Comparison of ENCODE assay signal across 17 cellular contexts in the genomic region with DNA sequence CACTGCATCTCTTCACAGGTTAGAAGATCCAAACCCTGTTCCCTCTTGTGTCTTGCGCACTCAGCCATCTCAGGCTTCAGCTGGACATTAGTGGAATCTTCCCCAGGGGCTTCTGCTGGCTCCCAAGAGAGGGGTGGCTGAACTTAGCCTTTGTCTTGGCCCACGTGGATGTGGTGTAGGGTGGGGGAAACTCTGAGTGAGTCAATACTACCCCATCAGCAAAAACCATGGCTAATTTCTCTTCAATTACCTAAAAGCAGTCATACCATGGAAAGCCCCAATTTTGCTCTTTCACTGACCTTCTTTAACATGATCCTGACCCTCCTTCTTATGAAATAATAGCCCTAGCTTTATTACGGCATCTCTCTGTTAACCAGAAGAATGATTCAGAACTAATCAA.
DNase-seq lines count a peak whose midpoint lies in the region; ATAC-seq lines count a peak whose summit lies in the region.
"Had no signal": no experiment of that assay in that cellular context is flagged by ENCODE, and none has a peak within 500 bp of the region (broad histone marks: within the 10 kb centered on the region; RNA-seq: fewer than 3 reads in every experiment).

No MANE protein-coding gene starts in this region.

- peak; percentile 73 for ATAC-seq in GM18511 (IDR thresholded peaks at IDR 0.05; ENCODE audit: unreplicated experiment)
- ATAC-seq in GM21390 (IDR thresholded peaks at IDR 0.05; ENCODE audit: unreplicated experiment): peak; percentile 59
- ATAC-seq in HG02884 (IDR thresholded peaks at IDR 0.05; ENCODE audit: unreplicated experiment): peak; percentile 83
- ATAC-seq in HG03521 (IDR thresholded peaks at IDR 0.05; ENCODE audit: unreplicated experiment): peak; percentile 55

- no peaks in the 10 kb centered on the region for H3K4me1 ChIP-seq in effector memory CD4-positive, alpha-beta T cell (ENCODE audit: control insufficient read depth, insufficient read depth, low read length, poor library complexity, severe bottlenecking)
- H3K4me1 ChIP-seq: breast epithelium had no signal

- no peak overlapping the region for H3K27ac ChIP-seq in effector memory CD4-positive, alpha-beta T cell (ENCODE audit: insufficient read depth, low read length, poor library complexity, severe bottlenecking)
- H3K27ac ChIP-seq: breast epithelium, PC-9 had no signal

- no peaks in the 10 kb centered on the region for H3K27me3 ChIP-seq in effector memory CD4-positive, alpha-beta T cell (replicated peaks; ENCODE audit: control insufficient read depth, insufficient read depth, low read length, poor library complexity, severe bottlenecking)
- H3K27me3 ChIP-seq: breast epithelium had no signal

- no peaks in the 10 kb centered on the region for H3K36me3 ChIP-seq in effector memory CD4-positive, alpha-beta T cell (ENCODE audit: control insufficient read depth, insufficient read depth, low read length)
- H3K36me3 ChIP-seq: breast epithelium had no signal

- no peak overlapping the region for H3K4me3 ChIP-seq in effector memory CD4-positive, alpha-beta T cell (ENCODE audit: insufficient read depth, low read depth, low read length, poor library complexity, severe bottlenecking)
- H3K4me3 ChIP-seq: breast epithelium, PC-9 had no signal

- H3K9me3 ChIP-seq in effector memory CD4-positive, alpha-beta T cell (ENCODE audit: control insufficient read depth, low read length): no peaks in the 10 kb centered on the region
- H3K9me3 ChIP-seq: breast epithelium had no signal

- DNase-seq in effector memory CD4-positive, alpha-beta T cell: no peak
- DNase-seq in DMS79 treated with DMSO at 0.1 percent for 48 hours (lab: John Stamatoyannopoulos, UW) (no peak), NOMO-1 treated with dmso at 0.1 percent for 144 hours (lab: John Stamatoyannopoulos, UW; ENCODE audit: unreplicated experiment) (no peak), COR-L47 (lab: John Stamatoyannopoulos, UW) (no peak)
- DNase-seq: activated T-cell treated with anti-CD3 and anti-CD28 coated beads, Interleukin-2, amount 50 U/mL, for 24 hours; head of caudate nucleus; mesenchymal stem cell; MM.1S; NCI-H1930; NCI-H526; PC-9; stimulated activated CD4-positive, alpha-beta T cell treated with anti-CD3 and anti-CD28 coated beads, Interleukin-15, amount 100 ng/mL, for 24 hours had no signal
